26 cellular contexts compared by ENCODE assay signal in genomic region chr6:10266061-10266460, GRCh38.
DNase-seq lines count a peak whose midpoint lies in the region; FAIRE-seq and TF ChIP-seq lines count a peak whose summit lies in the region.
"Had no signal": no experiment of that assay in that cellular context is flagged by ENCODE, and none has a peak within 500 bp of the region (broad histone marks: within the 10 kb centered on the region; RNA-seq: fewer than 3 reads in every experiment).

No MANE protein-coding gene starts in this region.

- dilution Hi-C loops in mammary epithelial cell (cut with HindIII; ENCODE audit: low sequenced_read_pairs) (loop anchor here (5.0 kb wide), 1 partner anchor 69 kb away; no protein-coding TSS in a partner anchor), keratinocyte (cut with MboI; ENCODE audit: extremely low pct_ligation_motif_present, low sequenced_read_pairs) (no loop called here)

- BruUV-seq in MCF 10A (replicated peaks; lab: Mats Ljungman, UMichigan) = no TSS peak
- BruUV-seq in mammary epithelial cell (replicated peaks; lab: Mats Ljungman, UMichigan) = no TSS peak

- H3K9me3 ChIP-seq in breast epithelium (no peaks in the 10 kb centered on the region), mammary epithelial cell (replicated peaks; ENCODE audit: insufficient read depth, low read length) (no peaks in the 10 kb centered on the region), keratinocyte (ENCODE audit: control insufficient read depth, low read depth, low read length) (no peaks in the 10 kb centered on the region)
- H3K9me3 ChIP-seq: BE2C, SJCRH30 had no signal

- no peaks in the 10 kb centered on the region for H3K27me3 ChIP-seq in breast epithelium
- H3K27me3 ChIP-seq in mammary epithelial cell (ENCODE audit: insufficient read depth, low read length) = no peaks in the 10 kb centered on the region
- no peaks in the 10 kb centered on the region for H3K27me3 ChIP-seq in keratinocyte (ENCODE audit: control insufficient read depth, extremely low read depth, insufficient read depth, low read length)
- H3K27me3 ChIP-seq: BE2C, SJCRH30 had no signal

- H3K36me3 Mint-ChIP-seq in MCF 10A (ENCODE audit: insufficient read depth, unreplicated experiment) = no peaks in the 10 kb centered on the region
- H3K36me3 Mint-ChIP-seq: CD14-positive monocyte; CD8-positive, alpha-beta memory T cell had no signal

- H3K9me3 Mint-ChIP-seq in MCF 10A (ENCODE audit: unreplicated experiment) = peaks cover 8% of the 10 kb centered on the region

- intact Hi-C loops in MCF 10A (cut with micrococcal nuclease) (no loop called here), breast epithelium (cut with DNase I; ENCODE audit: low total_unique reads) (no loop called here), mammary epithelial cell (cut with micrococcal nuclease) (no loop called here)

- H3K4me3 ChIP-seq in breast epithelium = no peak overlapping the region
- H3K4me3 ChIP-seq in mammary epithelial cell (replicated peaks in 1 of 3; ENCODE audit: insufficient read depth in 1 of 3, low read depth in 2 of 3, low read length in 3 of 3) = no peak overlapping the region
- H3K4me3 ChIP-seq in keratinocyte (ENCODE audit: control insufficient read depth in 2 of 3, extremely low read depth in 1 of 3, insufficient read depth in 2 of 3, low read depth in 1 of 3, low read length in 3 of 3) = no peak overlapping the region
- H3K4me3 ChIP-seq: SJCRH30 had no signal

- H3K79me2 ChIP-seq in mammary epithelial cell (ENCODE audit: insufficient read depth, low read length) (no peaks in the 10 kb centered on the region), keratinocyte (ENCODE audit: control insufficient read depth, insufficient read depth, low read length) (no peaks in the 10 kb centered on the region)

- H3K4me3 Mint-ChIP-seq in MCF 10A (ENCODE audit: unreplicated experiment) = no peak overlapping the region
- H3K4me3 Mint-ChIP-seq: CD14-positive monocyte; CD8-positive, alpha-beta memory T cell had no signal

- H3K27ac Mint-ChIP-seq in MCF 10A (ENCODE audit: low read depth, unreplicated experiment) = peak overlapping the region; percentile 73
- H3K27ac Mint-ChIP-seq: CD8-positive, alpha-beta memory T cell had no signal

- peaks cover 5% of the 10 kb centered on the region for H3K4me1 Mint-ChIP-seq in MCF 10A (ENCODE audit: insufficient read depth, unreplicated experiment)
- H3K4me1 Mint-ChIP-seq: CD14-positive monocyte; CD8-positive, alpha-beta memory T cell had no signal

- H3K27ac ChIP-seq in breast epithelium (no peak overlapping the region), mammary epithelial cell (ENCODE audit: insufficient read depth, low read depth, low read length) (no peak overlapping the region), keratinocyte (ENCODE audit: control insufficient read depth, insufficient read depth, low read length) (no peak overlapping the region)
- H3K27ac ChIP-seq: 22Rv1, SJCRH30 had no signal

- H3K36me3 ChIP-seq in breast epithelium (no peaks in the 10 kb centered on the region), mammary epithelial cell (ENCODE audit: insufficient read depth, low read length) (no peaks in the 10 kb centered on the region), keratinocyte (ENCODE audit: control insufficient read depth in 2 of 2, extremely low read depth in 1 of 2, insufficient read depth in 2 of 2, low read length in 2 of 2) (no peaks in the 10 kb centered on the region)
- H3K36me3 ChIP-seq: BE2C, SJCRH30 had no signal

- H3K4me2 ChIP-seq in mammary epithelial cell (ENCODE audit: insufficient read depth, low read depth, low read length) (no peak overlapping the region), keratinocyte (ENCODE audit: control insufficient read depth, extremely low read depth, insufficient read depth, low read depth, low read length) (no peak overlapping the region)

- POLR2A ChIA-PET in MCF 10A (lab: Yijun Ruan, JAX) = interaction anchor here (0.6 to 1.1 kb wide), 3 partner anchors 44 to 1052 kb away, joined by 3 to 4 read pairs (median 3); no protein-coding TSS in a partner anchor
- POLR2A ChIA-PET in HEK293T (lab: Yijun Ruan, JAX) = no interaction called here

- H3K9ac ChIP-seq in mammary epithelial cell (ENCODE audit: insufficient read depth, low read length) (no peak overlapping the region), keratinocyte (ENCODE audit: control insufficient read depth, extremely low read depth, insufficient read depth, low read length) (no peak overlapping the region)

- H4K20me1 ChIP-seq in mammary epithelial cell (ENCODE audit: insufficient read depth, low read length) = no peaks in the 10 kb centered on the region
- H4K20me1 ChIP-seq in keratinocyte (ENCODE audit: control insufficient read depth, extremely low read depth, insufficient read depth, low read length) = no peaks in the 10 kb centered on the region

- in situ Hi-C loops in mammary epithelial cell (cut with MboI; ENCODE audit: low sequenced_read_pairs in 2 of 2) = no loop called here

- TF ChIP-seq CTCF in MCF 10A (IDR thresholded peaks at IDR 0.05; ENCODE audit: unreplicated experiment) (no peak), breast epithelium (IDR thresholded peaks at IDR 0.05) (no peak), mammary epithelial cell (conservative IDR thresholded peaks at IDR 0.05 in 1 of 2, IDR thresholded peaks at IDR 0.05 in 1 of 2; ENCODE audit: extremely low read depth in 1 of 2, insufficient read depth in 1 of 2, low read depth in 1 of 2, low read length in 2 of 2) (no peak), keratinocyte (optimal IDR thresholded peaks at IDR 0.05 in 1 of 3, IDR thresholded peaks at IDR 0.05 in 1 of 3, conservative IDR thresholded peaks at IDR 0.05 in 1 of 3; ENCODE audit: extremely low read depth in 1 of 3, insufficient read depth in 2 of 3, low read length in 3 of 3) (no peak)

- FAIRE-seq in keratinocyte (lab: Jason Lieb, UNC) = peak; percentile 67
- FAIRE-seq: GM12891, H54, RCC 7860 had no signal

- H2AFZ ChIP-seq in mammary epithelial cell (ENCODE audit: low read depth, low read length) (no peak overlapping the region), keratinocyte (ENCODE audit: control insufficient read depth, low read length) (no peak overlapping the region)

- no peaks in the 10 kb centered on the region for H3K27me3 Mint-ChIP-seq in MCF 10A (ENCODE audit: insufficient read depth, unreplicated experiment)

- WGBS in mammary epithelial cell (ENCODE audit: low coverage, missing lambda C conversion rate) = 42% methylated on average over 2 of the region's 2 CpGs

- TF ChIP-seq POLR2A in breast epithelium (IDR thresholded peaks at IDR 0.05) = no peak
- TF ChIP-seq POLR2A in erythroblast (IDR thresholded peaks at IDR 0.05; ENCODE audit: low read length) = no peak

- CTCF ChIA-PET in MCF 10A (lab: Yijun Ruan, JAX) = interaction anchor here (0.5 to 0.7 kb wide), 2 partner anchors 17 to 742 kb away, joined by 3 to 4 read pairs; no protein-coding TSS in a partner anchor
- CTCF ChIA-PET in mammary epithelial cell (lab: Charles Lee; ENCODE audit: low non-redundant PET) = no interaction called here
- CTCF ChIA-PET in HEK293T (lab: Yijun Ruan, JAX) = interaction anchor here (0.7 kb wide), 1 partner anchor 13 kb away, joined by 3 read pairs; no protein-coding TSS in a partner anchor

- no peaks in the 10 kb centered on the region for H3K9me1 ChIP-seq in keratinocyte (ENCODE audit: control insufficient read depth, extremely low read depth, insufficient read depth, low read length)

- DNase-seq in MCF 10A (ENCODE audit: unreplicated experiment) (peak; percentile 29), breast epithelium (ENCODE audit: low spot score in 2 of 2) (no peak), mammary epithelial cell (peak; percentile 92), keratinocyte (ENCODE audit: low read depth, low spot score) (peak; percentile 68), erythroblast (lab: John Stamatoyannopoulos, UW) (no peak), HEK293T (ENCODE audit: extremely low spot score) (no peak)
- DNase-seq in stimulated activated naive CD4-positive, alpha-beta T cell treated with Interleukin-2 at 50 U/mL for 16 hours (lab: John Stamatoyannopoulos, UW) = no peak
- DNase-seq in stimulated activated CD4-positive, alpha-beta T cell treated with anti-CD3 and anti-CD28 coated beads, Interleukin-12 subunit alpha, Interleukin-12 subunit beta, amount 100 ng/mL, for 4 hours = no peak
- DNase-seq: ACHN; BE2C; CD8-positive, alpha-beta memory T cell; DMS 273 treated with DMSO at 0.1 percent for 48 hours; DMS79; GF-D8; NCI-H1092 treated with DMSO at 0.1 percent for 48 hours; NCI-H1436; NCI-H187; NCI-H2171 treated with DMSO at 0.1 percent for 48 hours; NCI-H446 treated with DMSO at 0.1 percent for 48 hours; NCI-H526; SJCRH30 had no signal

- H3K4me1 ChIP-seq in breast epithelium = no peaks in the 10 kb centered on the region
- H3K4me1 ChIP-seq in mammary epithelial cell (ENCODE audit: insufficient read depth, low read length) = peaks cover 9% of the 10 kb centered on the region
- peaks cover 16% of the 10 kb centered on the region for H3K4me1 ChIP-seq in keratinocyte (ENCODE audit: control insufficient read depth, extremely low read depth, insufficient read depth, low read length)
- H3K4me1 ChIP-seq: BE2C, SJCRH30 had no signal

TF ChIP-seq in HEK293T, 16 proteins besides CTCF, POLR2A, EP300 and RAD21:
- TF ChIP-seq CTBP1 (IDR thresholded peaks at IDR 0.05; ENCODE audit: borderline replicate concordance) = no peak
- TF ChIP-seq SP1 (IDR thresholded peaks at IDR 0.05) = no peak
- no peak for TF ChIP-seq FOXM1 (IDR thresholded peaks at IDR 0.05; ENCODE audit: borderline replicate concordance)
- TF ChIP-seq ARNT (IDR thresholded peaks at IDR 0.05) = no peak
- no peak for TF ChIP-seq NFRKB (IDR thresholded peaks at IDR 0.05)
- TF ChIP-seq TARDBP (IDR thresholded peaks at IDR 0.05) = no peak
- TF ChIP-seq ZNF384 (IDR thresholded peaks at IDR 0.05) = no peak
- TF ChIP-seq ELF4 (IDR thresholded peaks at IDR 0.05) = no peak
- TF ChIP-seq, protein P1, sequence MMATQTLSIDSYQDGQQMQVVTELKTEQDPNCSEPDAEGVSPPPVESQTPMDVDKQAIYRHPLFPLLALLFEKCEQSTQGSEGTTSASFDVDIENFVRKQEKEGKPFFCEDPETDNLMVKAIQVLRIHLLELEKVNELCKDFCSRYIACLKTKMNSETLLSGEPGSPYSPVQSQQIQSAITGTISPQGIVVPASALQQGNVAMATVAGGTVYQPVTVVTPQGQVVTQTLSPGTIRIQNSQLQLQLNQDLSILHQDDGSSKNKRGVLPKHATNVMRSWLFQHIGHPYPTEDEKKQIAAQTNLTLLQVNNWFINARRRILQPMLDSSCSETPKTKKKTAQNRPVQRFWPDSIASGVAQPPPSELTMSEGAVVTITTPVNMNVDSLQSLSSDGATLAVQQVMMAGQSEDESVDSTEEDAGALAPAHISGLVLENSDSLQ (IDR thresholded peaks at IDR 0.05) = no peak
- TF ChIP-seq L3MBTL2 (conservative IDR thresholded peaks at IDR 0.05) = no peak
- TF ChIP-seq BHLHE40 (IDR thresholded peaks at IDR 0.05; ENCODE audit: borderline replicate concordance) = no peak
- TF ChIP-seq FOXK2 (IDR thresholded peaks at IDR 0.05) = no peak
- TF ChIP-seq FOXA1 (IDR thresholded peaks at IDR 0.05) = no peak
- no peak for TF ChIP-seq SUZ12 (IDR thresholded peaks at IDR 0.05)
- TF ChIP-seq HDGF (IDR thresholded peaks at IDR 0.05; ENCODE audit: borderline replicate concordance) = no peak
- TF ChIP-seq LEF1 (IDR thresholded peaks at IDR 0.05; ENCODE audit: borderline replicate concordance) = no peak

Comparison
In these comparisons a context has a peak if more than half of its experiments do, and no peak if none do; other contexts are left out.
1. DNase-seq: peak in MCF 10A (single experiment), mammary epithelial cell (single experiment) and keratinocyte (single experiment); none in breast epithelium (0 of 2), erythroblast (0 of 2), stimulated activated naive CD4-positive, alpha-beta T cell treated with Interleukin-2 at 50 U/mL for 16 hours (single experiment), HEK293T (single experiment) and stimulated activated CD4-positive, alpha-beta T cell treated with anti-CD3 and anti-CD28 coated beads, Interleukin-12 subunit alpha, Interleukin-12 subunit beta, amount 100 ng/mL, for 4 hours (single experiment).